Comparison of ENCODE assay signal across 1 cellular context in genomic region chr4:67723949-67724348, GRCh38.
TF ChIP-seq lines count a peak whose summit lies in the region.

No MANE protein-coding gene starts in this region.

TF ChIP-seq in SK-N-SH, 30 proteins besides CTCF, POLR2A, EP300 and RAD21:
- TF ChIP-seq NRF1 (IDR thresholded peaks at IDR 0.05; ENCODE audit: low read depth, low read length): no peak
- TF ChIP-seq TAF1 (IDR thresholded peaks at IDR 0.05; ENCODE audit: borderline replicate concordance, low read depth, low read length): no peak
- TF ChIP-seq FOSL2 (IDR thresholded peaks at IDR 0.05; ENCODE audit: borderline replicate concordance, low read depth): no peak
- TF ChIP-seq RXRA (IDR thresholded peaks at IDR 0.05; ENCODE audit: borderline replicate concordance, low read depth): no peak
- no peak for TF ChIP-seq YY1 (IDR thresholded peaks at IDR 0.05; ENCODE audit: low read depth)
- TF ChIP-seq REST (IDR thresholded peaks at IDR 0.05; ENCODE audit: low read depth, low read length): no peak
- TF ChIP-seq NFIC (IDR thresholded peaks at IDR 0.05; ENCODE audit: borderline replicate concordance): no peak
- TF ChIP-seq, protein P1, sequence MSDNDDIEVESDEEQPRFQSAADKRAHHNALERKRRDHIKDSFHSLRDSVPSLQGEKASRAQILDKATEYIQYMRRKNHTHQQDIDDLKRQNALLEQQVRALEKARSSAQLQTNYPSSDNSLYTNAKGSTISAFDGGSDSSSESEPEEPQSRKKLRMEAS (IDR thresholded peaks at IDR 0.05; ENCODE audit: low read depth): no peak
- TF ChIP-seq IRF3 (IDR thresholded peaks at IDR 0.05; ENCODE audit: low read depth, low read length): no peak
- TF ChIP-seq USF1 (IDR thresholded peaks at IDR 0.05; ENCODE audit: borderline replicate concordance, low read depth): no peak
- no peak for TF ChIP-seq FOXM1 (IDR thresholded peaks at IDR 0.05; ENCODE audit: low read depth)
- TF ChIP-seq, protein P2, sequence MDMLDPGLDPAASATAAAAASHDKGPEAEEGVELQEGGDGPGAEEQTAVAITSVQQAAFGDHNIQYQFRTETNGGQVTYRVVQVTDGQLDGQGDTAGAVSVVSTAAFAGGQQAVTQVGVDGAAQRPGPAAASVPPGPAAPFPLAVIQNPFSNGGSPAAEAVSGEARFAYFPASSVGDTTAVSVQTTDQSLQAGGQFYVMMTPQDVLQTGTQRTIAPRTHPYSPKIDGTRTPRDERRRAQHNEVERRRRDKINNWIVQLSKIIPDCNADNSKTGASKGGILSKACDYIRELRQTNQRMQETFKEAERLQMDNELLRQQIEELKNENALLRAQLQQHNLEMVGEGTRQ (IDR thresholded peaks at IDR 0.05; ENCODE audit: borderline replicate concordance, low read depth, low read length): no peak
- no peak for TF ChIP-seq CHD2 (IDR thresholded peaks at IDR 0.05; ENCODE audit: low read length, partially characterized antibody)
- no peak for TF ChIP-seq TCF12 (IDR thresholded peaks at IDR 0.05)
- no peak for TF ChIP-seq ELF1 (IDR thresholded peaks at IDR 0.05)
- no peak for TF ChIP-seq GATA2 (CRISPR knock-in tag; IDR thresholded peaks at IDR 0.05)
- no peak for TF ChIP-seq SIN3A (IDR thresholded peaks at IDR 0.05; ENCODE audit: borderline replicate concordance, low read depth, low read length)
- TF ChIP-seq SMC3 (IDR thresholded peaks at IDR 0.05; ENCODE audit: low read depth, low read length): no peak
